ENCODE assay signal across 19 cellular contexts in the genomic region with DNA sequence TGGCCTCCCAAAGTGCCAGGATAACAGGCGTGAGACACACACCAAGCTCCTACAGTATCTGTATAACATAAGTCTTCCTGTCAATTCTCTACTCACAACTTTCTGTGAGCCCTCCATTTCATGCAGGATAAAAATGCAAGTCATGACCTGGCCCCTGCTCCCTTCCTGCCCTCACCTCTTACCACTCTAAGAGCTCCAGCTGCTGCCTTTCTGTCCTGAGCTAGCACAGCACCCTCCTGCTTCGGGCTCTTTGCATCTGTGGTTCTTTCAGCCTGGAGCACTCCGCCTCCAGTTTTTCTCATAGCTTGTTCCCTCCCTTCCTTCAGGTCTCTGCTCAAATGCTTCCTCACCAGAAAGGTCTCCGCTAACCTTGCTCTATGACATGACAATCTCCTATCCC. TPM values are rescaled to one million over a fixed set of nuclear protein-coding genes. Genes with fewer than 3 reads are reported as not detected.
DNase-seq lines count a peak whose midpoint lies in the region; ATAC-seq and TF ChIP-seq lines count a peak whose summit lies in the region.
"Had no signal": no experiment of that assay in that cellular context is flagged by ENCODE, and none has a peak within 500 bp of the region (broad histone marks: within the 10 kb centered on the region; RNA-seq: fewer than 3 reads in every experiment).

No MANE protein-coding gene starts in this region.

- TF ChIP-seq CTCF in heart left ventricle (IDR thresholded peaks at IDR 0.05) (no peak), right atrium auricular region (IDR thresholded peaks at IDR 0.05) (no peak), RWPE2 (IDR thresholded peaks at IDR 0.05; ENCODE audit: poor library complexity, severe bottlenecking) (no peak), brain microvascular endothelial cell (IDR thresholded peaks at IDR 0.05; ENCODE audit: low read depth, low read length, missing control alignments) (no peak)

- DNase-seq in heart left ventricle (no peak), right atrium auricular region (ENCODE audit: low spot score) (no peak), RWPE2 (ENCODE audit: low spot score) (peak; percentile 46), brain microvascular endothelial cell (no peak), Kasumi-1 (lab: John Stamatoyannopoulos, UW) (no peak), MG63 (no peak)
- no peak for DNase-seq in stimulated activated effector memory CD8-positive, alpha-beta T cell treated with anti-CD3 and anti-CD28 coated beads, Interleukin-12 subunit alpha, Interleukin-12 subunit beta, amount 100 ng/mL, for 72 hours (ENCODE audit: low spot score in 2 of 2)
- DNase-seq in stimulated activated naive CD4-positive, alpha-beta T cell treated with Interleukin-2 at 50 U/mL for 16 hours (lab: John Stamatoyannopoulos, UW), result no peak
- DNase-seq: esophagus squamous epithelium; KBM-7; NCI-H1048; NCI-H2107; NCI-H524; ovary; SHP77 treated with DMSO at 0.1 percent for 48 hours; stimulated activated CD4-positive, alpha-beta T cell treated with anti-CD3 and anti-CD28 coated beads, Interleukin-4, amount 100 ng/mL, for 1 hour; T-cell had no signal

- no peak for TF ChIP-seq POLR2A in heart left ventricle (IDR thresholded peaks at IDR 0.05)

- peaks cover 89% of the 10 kb centered on the region for H3K36me3 Mint-ChIP-seq in stimulated activated effector memory CD8-positive, alpha-beta T cell treated with anti-CD3 and anti-CD28 coated beads, Interleukin-12 subunit alpha, Interleukin-12 subunit beta, amount 100 ng/mL, for 72 hours

- peak overlapping the region; percentile 84 for H3K27ac Mint-ChIP-seq in stimulated activated effector memory CD8-positive, alpha-beta T cell treated with anti-CD3 and anti-CD28 coated beads, Interleukin-12 subunit alpha, Interleukin-12 subunit beta, amount 100 ng/mL, for 72 hours
- H3K27ac Mint-ChIP-seq: B cell had no signal

- H3K36me3 ChIP-seq in heart left ventricle (peaks cover 0 to 81% (median 63%) of the 10 kb centered on the region in 9 donors), right atrium auricular region (peaks cover 45% of the 10 kb centered on the region), RWPE2 (ENCODE audit: low read depth) (peaks cover 61% of the 10 kb centered on the region), brain microvascular endothelial cell (replicated peaks) (peaks cover 6% of the 10 kb centered on the region), MG63 (peaks cover 41% of the 10 kb centered on the region)
- H3K36me3 ChIP-seq: ovary had no signal

- H3K4me1 ChIP-seq in heart left ventricle (peaks cover 0 to 23% (median 9%) of the 10 kb centered on the region in 12 donors), right atrium auricular region (peaks cover 0 to 7% of the 10 kb centered on the region in 2 donors), RWPE2 (ENCODE audit: insufficient read depth, poor library complexity, severe bottlenecking) (peaks cover 4% of the 10 kb centered on the region)
- H3K4me1 ChIP-seq: esophagus squamous epithelium had no signal

- H3K4me3 Mint-ChIP-seq in stimulated activated effector memory CD8-positive, alpha-beta T cell treated with anti-CD3 and anti-CD28 coated beads, Interleukin-12 subunit alpha, Interleukin-12 subunit beta, amount 100 ng/mL, for 72 hours, result peak overlapping the region; percentile 10
- H3K4me3 Mint-ChIP-seq: B cell, T-cell had no signal

- H3K27ac ChIP-seq in heart left ventricle (peak overlapping the region in 8 of 12 donors; percentile 9 to 63 (median 54)), right atrium auricular region (peak overlapping the region in 1 of 2 donors; percentile 3), RWPE2 (ENCODE audit: poor library complexity, severe bottlenecking) (no peak overlapping the region), brain microvascular endothelial cell (peak overlapping the region; percentile 35)
- H3K27ac ChIP-seq: ovary had no signal

- ATAC-seq in heart left ventricle, result no peak
- ATAC-seq in RWPE2 (ENCODE audit: low read depth), result no peak
- no peak for ATAC-seq in stimulated activated effector memory CD8-positive, alpha-beta T cell treated with anti-CD3 and anti-CD28 coated beads, Interleukin-12 subunit alpha, Interleukin-12 subunit beta, amount 100 ng/mL, for 72 hours
- ATAC-seq: T-cell had no signal

- H3K4me3 ChIP-seq in heart left ventricle, result no peak overlapping the region
- no peak overlapping the region for H3K4me3 ChIP-seq in right atrium auricular region
- no peak overlapping the region for H3K4me3 ChIP-seq in RWPE2 (ENCODE audit: severe bottlenecking)
- no peak overlapping the region for H3K4me3 ChIP-seq in brain microvascular endothelial cell (ENCODE audit: low read depth, low read length)
- no peak overlapping the region for H3K4me3 ChIP-seq in MG63
- H3K4me3 ChIP-seq: esophagus squamous epithelium, ovary, thoracic aorta had no signal

- in situ Hi-C loops in brain microvascular endothelial cell (cut with HindIII; ENCODE audit: low pct_ligation_motif_present, low sequenced_read_pairs), result no loop called here

- intact Hi-C loops in heart left ventricle (cut with DNase I), result no loop called here

- H3K9me3 Mint-ChIP-seq in stimulated activated effector memory CD8-positive, alpha-beta T cell treated with anti-CD3 and anti-CD28 coated beads, Interleukin-12 subunit alpha, Interleukin-12 subunit beta, amount 100 ng/mL, for 72 hours, result no peaks in the 10 kb centered on the region
- H3K9me3 Mint-ChIP-seq: T-cell had no signal

- WGBS in heart left ventricle, 4 donors, result 88 to 92% (median 90%) methylated on average over 4 of the region's 4 CpGs

- H3K27me3 ChIP-seq in heart left ventricle (no peaks in the 10 kb centered on the region), right atrium auricular region (no peaks in the 10 kb centered on the region), RWPE2 (ENCODE audit: insufficient read depth, poor library complexity, severe bottlenecking) (no peaks in the 10 kb centered on the region), brain microvascular endothelial cell (replicated peaks) (no peaks in the 10 kb centered on the region), MG63 (no peaks in the 10 kb centered on the region)
- H3K27me3 ChIP-seq: esophagus squamous epithelium, ovary had no signal

- H3K4me1 Mint-ChIP-seq in stimulated activated effector memory CD8-positive, alpha-beta T cell treated with anti-CD3 and anti-CD28 coated beads, Interleukin-12 subunit alpha, Interleukin-12 subunit beta, amount 100 ng/mL, for 72 hours, result peaks cover 53% of the 10 kb centered on the region
- H3K4me1 Mint-ChIP-seq: B cell, T-cell had no signal

- H3K9me3 ChIP-seq in heart left ventricle (no peaks in the 10 kb centered on the region), right atrium auricular region (no peaks in the 10 kb centered on the region), RWPE2 (ENCODE audit: severe bottlenecking) (no peaks in the 10 kb centered on the region), MG63 (no peaks in the 10 kb centered on the region)
- H3K9me3 ChIP-seq: esophagus squamous epithelium, ovary, thoracic aorta had no signal

RNA-seq across cellular contexts. Expression of gene TRPC4AP, which starts 23.7 kb away (rescaled TPM):
- total RNA-seq in heart left ventricle (10 to 100 TPM; 31.5 to 51.8 (median 38.6) TPM), right atrium auricular region (10 to 100 TPM; 32.4 to 39.2 TPM)
- polyA plus RNA-seq in heart left ventricle, result 10 to 100 TPM; 21.2 to 42.7 TPM
- 65.8 and 97.7 TPM in 2 replicates for total RNA-seq in MG63 (2014; rRNA removed; shearing (Covaris generic); ENCODE audit: low replicate concordance)

RNA-seq across cellular contexts. Expression of gene EDEM2, which starts 30.9 kb away (rescaled TPM):
- total RNA-seq in heart left ventricle (10 to 100 TPM in 8 of 9 donors, 1 to 10 TPM in 1; 9.5 to 30.3 (median 14.4) TPM), right atrium auricular region (10 to 100 TPM; 13.8 to 16.1 TPM)
- 10 to 100 TPM in 1 of 2 donors, 1 to 10 TPM in 1; 6.0 to 29.7 TPM for polyA plus RNA-seq in heart left ventricle
- total RNA-seq in MG63 (2014; rRNA removed; shearing (Covaris generic); ENCODE audit: low replicate concordance), result 47.4 and 52.2 TPM in 2 replicates

RNA-seq across cellular contexts. Expression of gene PROCR, which starts 55.6 kb away (rescaled TPM):
- 10 to 100 TPM in 4 of 9 donors, 1 to 10 TPM in 5; 2.5 to 64.6 (median 9.9) TPM for total RNA-seq in heart left ventricle
- 10 to 100 TPM; 11.9 to 13.2 TPM for polyA plus RNA-seq in heart left ventricle
- total RNA-seq in right atrium auricular region, result 10 to 100 TPM; 37.7 to 51.0 TPM
- 40.0 and 53.8 TPM in 2 replicates for total RNA-seq in MG63 (2014; rRNA removed; shearing (Covaris generic); ENCODE audit: low replicate concordance)
